In the genomic region with DNA sequence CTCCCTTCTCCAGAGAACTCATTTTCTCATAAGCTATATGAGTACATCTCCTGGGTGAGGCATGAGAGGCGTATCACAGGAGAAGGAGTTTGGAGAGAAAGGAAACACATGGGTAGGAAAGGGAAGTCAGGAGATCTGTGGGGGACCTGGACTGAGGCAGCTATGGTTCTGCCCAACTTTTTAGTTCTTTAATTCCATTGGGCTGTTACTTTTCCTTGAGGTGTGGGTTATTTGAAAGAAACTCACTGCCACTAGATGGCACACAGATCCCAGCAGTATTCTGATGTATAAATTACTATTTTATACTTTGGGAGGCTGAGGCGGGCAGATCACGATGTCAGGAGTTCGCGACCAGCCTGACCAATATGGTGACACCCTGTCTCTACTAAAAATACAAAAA, we compare ENCODE assay signal across 10 cellular contexts.
DNase-seq lines count a peak whose midpoint lies in the region; ATAC-seq and TF ChIP-seq lines count a peak whose summit lies in the region.
"Had no signal": no experiment of that assay in that cellular context is flagged by ENCODE, and none has a peak within 500 bp of the region (broad histone marks: within the 10 kb centered on the region; RNA-seq: fewer than 3 reads in every experiment).

No MANE protein-coding gene starts in this region.

- no peak for ATAC-seq in HG02623 (IDR thresholded peaks at IDR 0.05; ENCODE audit: unreplicated experiment)
- ATAC-seq: CD8-positive, alpha-beta T cell had no signal

- H3K27ac ChIP-seq in substantia nigra (ENCODE audit: low read depth, low read length, poor library complexity, severe bottlenecking), result no peak overlapping the region

- TF ChIP-seq POLR2A in erythroblast (IDR thresholded peaks at IDR 0.05; ENCODE audit: low read length), result no peak

- DNase-seq in NOMO-1 treated with DMSO at 0.1 percent for 48 hours (lab: John Stamatoyannopoulos, UW; ENCODE audit: unreplicated experiment) (peak; percentile 1), NOMO-1 (lab: John Stamatoyannopoulos, UW; ENCODE audit: unreplicated experiment in 2 of 2) (no peak), RPMI8226 (peak; percentile 28), erythroblast (lab: John Stamatoyannopoulos, UW) (peak; percentile 6 to 16), stromal cell of bone marrow (ENCODE audit: low read depth) (peak; percentile 28), substantia nigra (lab: John Stamatoyannopoulos, UW) (no peak), NCI-H1105 (lab: John Stamatoyannopoulos, UW) (no peak)
- DNase-seq: aorta; CD8-positive, alpha-beta T cell had no signal

Comparison
In these comparisons a context has a peak if more than half of its experiments do, and no peak if none do; other contexts are left out.
1. DNase-seq: peak in NOMO-1 treated with DMSO at 0.1 percent for 48 hours (single experiment), RPMI8226 (single experiment), erythroblast (2 of 2) and stromal cell of bone marrow (single experiment); none in NOMO-1 (0 of 2), substantia nigra (0 of 49) and NCI-H1105 (single experiment).